Comparison of ENCODE assay signal across 27 cellular contexts in genomic region chr4:125111352-125111751, GRCh38.
"Had no signal": no experiment of that assay in that cellular context is flagged by ENCODE, and none has a peak within 500 bp of the region (broad histone marks: within the 10 kb centered on the region; RNA-seq: fewer than 3 reads in every experiment).

No MANE protein-coding gene starts in this region.

- H3K9me3 ChIP-seq: colonic mucosa, esophagus squamous epithelium, heart right ventricle, mucosa of descending colon, psoas muscle, sigmoid colon, stomach, thyroid gland had no signal

- H3K9me3 Mint-ChIP-seq: endodermal cell, mesothelial cell of epicardium had no signal

- H3K36me3 Mint-ChIP-seq: mesothelial cell of epicardium; naive B cell; natural killer cell treated with Interleukin-12 subunit alpha and Interleukin-12 subunit beta and Interleukin-15 and Interleukin-18, amount 100 ng/mL, for 72 hours; stimulated activated effector memory CD8-positive, alpha-beta T cell treated with anti-CD3 and anti-CD28 coated beads, Interleukin-12 subunit alpha, Interleukin-12 subunit beta, amount 100 ng/mL, for 72 hours had no signal

- H3K27me3 Mint-ChIP-seq: dendritic cell treated with granulocyte-macrophage colony-stimulating factor and Interleukin-4, amounts not matched to agents 40 ng/mL and 50 ng/mL, for 4 days; naive B cell; natural killer cell treated with Interleukin-12 subunit alpha and Interleukin-12 subunit beta and Interleukin-15 and Interleukin-18, amount 100 ng/mL, for 72 hours had no signal

- H3K4me1 ChIP-seq: colonic mucosa, esophagus squamous epithelium, heart right ventricle, psoas muscle, sigmoid colon, stomach, thyroid gland had no signal

- H3K4me3 ChIP-seq: colonic mucosa, esophagus squamous epithelium, heart right ventricle, lung, mucosa of descending colon, psoas muscle, sigmoid colon, stomach, thyroid gland had no signal

- H3K4me3 Mint-ChIP-seq: dendritic cell treated with granulocyte-macrophage colony-stimulating factor and Interleukin-4, amounts not matched to agents 40 ng/mL and 50 ng/mL, for 4 days; endodermal cell; mesothelial cell of epicardium; naive B cell; natural killer cell treated with Interleukin-12 subunit alpha and Interleukin-12 subunit beta and Interleukin-15 and Interleukin-18, amount 100 ng/mL, for 72 hours; neural crest cell; stimulated activated effector memory CD8-positive, alpha-beta T cell treated with anti-CD3 and anti-CD28 coated beads, Interleukin-12 subunit alpha, Interleukin-12 subunit beta, amount 100 ng/mL, for 72 hours had no signal

- H3K36me3 ChIP-seq: colonic mucosa, esophagus squamous epithelium, heart right ventricle, sigmoid colon, stomach, thyroid gland had no signal

- H3K27ac ChIP-seq: colonic mucosa, esophagus squamous epithelium, heart right ventricle, psoas muscle, sigmoid colon, stomach, thyroid gland had no signal

- H3K27ac Mint-ChIP-seq: dendritic cell treated with granulocyte-macrophage colony-stimulating factor and Interleukin-4, amounts not matched to agents 40 ng/mL and 50 ng/mL, for 4 days; endodermal cell; mesothelial cell of epicardium; naive B cell; natural killer cell treated with Interleukin-12 subunit alpha and Interleukin-12 subunit beta and Interleukin-15 and Interleukin-18, amount 100 ng/mL, for 72 hours; stimulated activated effector memory CD8-positive, alpha-beta T cell treated with anti-CD3 and anti-CD28 coated beads, Interleukin-12 subunit alpha, Interleukin-12 subunit beta, amount 100 ng/mL, for 72 hours had no signal

- H3K27me3 ChIP-seq: colonic mucosa, esophagus squamous epithelium, heart right ventricle, sigmoid colon, stomach, thyroid gland had no signal

- ATAC-seq: heart right ventricle; mucosa of descending colon; natural killer cell treated with Interleukin-12 subunit alpha and Interleukin-12 subunit beta and Interleukin-15 and Interleukin-18, amount 100 ng/mL, for 72 hours; psoas muscle; right cardiac atrium; stimulated activated effector memory CD8-positive, alpha-beta T cell treated with anti-CD3 and anti-CD28 coated beads, Interleukin-12 subunit alpha, Interleukin-12 subunit beta, amount 100 ng/mL, for 72 hours had no signal

- H3K4me1 Mint-ChIP-seq: naive B cell; neural crest cell; stimulated activated effector memory CD8-positive, alpha-beta T cell treated with anti-CD3 and anti-CD28 coated beads, Interleukin-12 subunit alpha, Interleukin-12 subunit beta, amount 100 ng/mL, for 72 hours had no signal

- DNase-seq: colonic mucosa; effector CD8-positive, alpha-beta T cell; endodermal cell; esophagus squamous epithelium; foreskin melanocyte; glutamatergic neuron; heart right ventricle; hippocampal formation; mesenchymal stem cell; mucosa of descending colon; naive B cell; nucleus accumbens; psoas muscle; right cardiac atrium; sigmoid colon; stimulated activated CD4-positive, alpha-beta T cell treated with anti-CD3 and anti-CD28 coated beads, Interleukin-2, amount 100 ng/mL, for 24 hours; stimulated activated CD4-positive, alpha-beta T cell treated with anti-CD3 and anti-CD28 coated beads, Interleukin-4, amount 100 ng/mL, for 24 hours; stimulated activated naive CD4-positive, alpha-beta T cell treated with Interleukin-2 at 50 U/mL for 16 hours; stomach; thyroid gland; trophoblast cell had no signal
